Comparison of ENCODE assay signal across 7 cellular contexts in the genomic region with DNA sequence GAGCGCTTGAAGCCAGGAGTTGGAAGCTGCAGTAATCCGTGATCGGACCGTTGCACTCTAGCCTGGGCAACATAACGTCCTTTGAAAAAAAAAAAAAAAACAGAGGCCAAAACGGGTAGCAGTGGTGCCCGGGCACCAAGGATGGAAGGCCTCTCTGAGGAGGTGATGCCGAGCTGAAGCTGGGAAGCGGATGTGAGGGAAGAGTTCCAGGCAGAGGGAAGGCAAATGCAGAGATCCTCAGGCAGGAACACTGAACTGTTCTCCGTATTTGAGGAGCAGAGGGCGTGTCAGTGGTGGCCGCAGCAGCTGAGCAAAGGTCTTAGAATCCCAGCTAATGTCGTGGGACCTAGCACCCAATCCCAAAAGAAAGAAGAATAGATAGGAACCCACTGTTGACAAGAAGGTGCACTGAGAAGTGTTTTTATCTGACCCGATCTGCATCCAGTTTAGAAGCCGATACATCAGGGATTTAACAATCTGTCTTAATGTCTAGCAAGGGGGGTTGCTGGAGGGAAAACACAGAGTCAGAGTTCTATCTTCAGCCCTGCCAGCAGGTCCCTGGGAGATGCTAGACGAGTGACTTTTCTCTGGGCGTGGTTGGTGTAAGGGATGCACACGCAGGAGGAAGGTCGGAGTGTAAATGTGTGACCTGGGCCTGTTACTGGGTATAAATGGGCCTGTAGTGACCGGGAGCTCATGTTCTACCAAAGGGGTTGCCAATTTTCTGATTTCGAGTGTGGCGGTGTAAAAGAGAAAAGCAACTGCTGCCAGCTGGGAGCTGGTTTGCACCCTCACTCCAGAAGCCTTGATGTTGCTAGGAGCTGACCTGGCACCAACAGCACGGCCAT. TPM values are rescaled to one million over a fixed set of nuclear protein-coding genes. Genes with fewer than 3 reads are reported as not detected.
DNase-seq lines count a peak whose midpoint lies in the region; ATAC-seq and TF ChIP-seq lines count a peak whose summit lies in the region.

No MANE protein-coding gene starts in this region.

- peak overlapping the region; percentile 95 for H4K91ac ChIP-seq in IMR-90 (ENCODE audit: insufficient read depth, low read depth, low read length)

- H2BK120ac ChIP-seq in IMR-90 (ENCODE audit: low read depth, low read length), result peak overlapping the region; percentile 71

- H2BK15ac ChIP-seq in IMR-90 (ENCODE audit: low read depth, low read length), result no peak overlapping the region

- peaks cover 6% of the 10 kb centered on the region for H3K36me3 ChIP-seq in IMR-90 (ENCODE audit: control insufficient read depth, insufficient read depth, low read length)
- peaks cover 4 to 18% of the 10 kb centered on the region in 2 donors for H3K36me3 ChIP-seq in psoas muscle (ENCODE audit: insufficient read depth in 1 of 2, low read depth in 1 of 2)

- peak overlapping the region; percentile 85 to 99 for H4K8ac ChIP-seq in IMR-90 (ENCODE audit: low read depth in 2 of 2, low read length in 2 of 2)

- peaks cover 10% of the 10 kb centered on the region for H3K4me1 ChIP-seq in IMR-90 (ENCODE audit: control insufficient read depth, insufficient read depth, low read length)
- peaks cover 27% of the 10 kb centered on the region for H3K4me1 ChIP-seq in psoas muscle

- peaks cover 9 to 17% of the 10 kb centered on the region in 2 donors for H3K36me3 Mint-ChIP-seq in activated naive CD4-positive, alpha-beta T cell treated with anti-CD3 and anti-CD28 coated beads, Interleukin-2, amount 50 U/mL, for 72 hours

- no peak for TF ChIP-seq POLR2A in IMR-90 (IDR thresholded peaks at IDR 0.05; ENCODE audit: low read depth, low read length)

- TF ChIP-seq RAD21 in IMR-90 (IDR thresholded peaks at IDR 0.05; ENCODE audit: low read length), result no peak

- H3K4me3 ChIP-seq in GM08714 (ENCODE audit: low read length), result peak overlapping the region; percentile 61
- H3K4me3 ChIP-seq in IMR-90 (ENCODE audit: insufficient read depth, low read depth, low read length), result peak overlapping the region; percentile 79
- peak overlapping the region; percentile 99 for H3K4me3 ChIP-seq in psoas muscle

- peak overlapping the region; percentile 99 for H3K14ac ChIP-seq in IMR-90 (replicated peaks; ENCODE audit: low read depth, low read length)

- POLR2A ChIA-PET in IMR-90 (lab: Charles Lee; ENCODE audit: unreplicated experiment), result interaction anchor here (1.5 kb wide), 1 partner anchor 27 kb away, joined by 6 read pairs; the partner anchor contains the start of gene ASPHD1

- peak overlapping the region; percentile 92 for H2BK5ac ChIP-seq in IMR-90 (ENCODE audit: low read depth, low read length, poor library complexity, severe bottlenecking)

- peak overlapping the region; percentile 32 for H2AK9ac ChIP-seq in IMR-90 (replicated peaks; ENCODE audit: low read depth, low read length, poor library complexity)

- TF ChIP-seq CTCF in IMR-90 (conservative IDR thresholded peaks at IDR 0.05; ENCODE audit: low read depth, low read length) (no peak), psoas muscle (IDR thresholded peaks at IDR 0.05) (no peak)

- H3K56ac ChIP-seq in IMR-90 (ENCODE audit: extremely low read depth, insufficient read depth, low read length), result peak overlapping the region; percentile 70

- H2AK5ac ChIP-seq in IMR-90 (ENCODE audit: low read depth, low read length), result peak overlapping the region; percentile 81

- intact Hi-C loops in IMR-90 (cut with micrococcal nuclease), result loop anchor here (5.0 kb wide), 2 partner anchors 45 to 70 kb away; partner anchors contain the start of genes HIRIP3, INO80E and TAOK2
- intact Hi-C loops in left ventricle myocardium superior (cut with micrococcal nuclease), result no loop called here
- intact Hi-C loops in psoas muscle (cut with DNase I), result loop anchor here (5.0 kb wide), 3 partner anchors 35 to 50 kb away; partner anchors contain the start of genes TAOK2 (in 1 of the 2) and TMEM219 (in 1 of the 2)

- CTCF ChIA-PET in IMR-90 (lab: Yijun Ruan, JAX), result no interaction called here

- H2BK20ac ChIP-seq in IMR-90 (ENCODE audit: low read depth, low read length), result peak overlapping the region; percentile 28; the same call in 1 of the 2 replicates

- H3K27ac ChIP-seq in IMR-90 (ENCODE audit: insufficient read depth, low read length) (peak overlapping the region; percentile 92), psoas muscle (peak overlapping the region; percentile 90)

- H2AFZ ChIP-seq in IMR-90 (replicated peaks; ENCODE audit: low read length, poor library complexity), result peak overlapping the region; percentile 98

- peak overlapping the region; percentile 95 for H3K9ac ChIP-seq in IMR-90 (ENCODE audit: low read depth, low read length)

- H4K5ac ChIP-seq in IMR-90 (ENCODE audit: low read depth, low read length), result peak overlapping the region; percentile 96

- H3K27me3 ChIP-seq in IMR-90 (ENCODE audit: control insufficient read depth, insufficient read depth, low read length) (no peaks in the 10 kb centered on the region), psoas muscle (ENCODE audit: insufficient read depth in 3 of 3, low read length in 2 of 3) (no peaks in the 10 kb centered on the region)

- no TSS peak for BruUV-seq in IMR-90 (replicated peaks; lab: Mats Ljungman, UMichigan)

- H3K27ac Mint-ChIP-seq in activated naive CD4-positive, alpha-beta T cell treated with anti-CD3 and anti-CD28 coated beads, Interleukin-2, amount 50 U/mL, for 72 hours, result peak overlapping the region; percentile 97 to 98

- peak overlapping the region; percentile 96 for H3K4me2 ChIP-seq in IMR-90 (ENCODE audit: low read depth, low read length)

- in situ Hi-C loops in IMR-90 (cut with MboI; ENCODE audit: low sequenced_read_pairs), result no loop called here

- H3K9me3 ChIP-seq in IMR-90 (ENCODE audit: control insufficient read depth, insufficient read depth, low read length) (no peaks in the 10 kb centered on the region), psoas muscle (no peaks in the 10 kb centered on the region)

- H3K18ac ChIP-seq in IMR-90 (ENCODE audit: low read depth, low read length), result 0 out of 2 replicates have a peak overlapping the region, but pooled peaks have one; percentile 3

- 2% methylated on average over 9 of the region's 23 CpGs; no CpG with 5 or more reads in 1 of the 2 experiments for WGBS in IMR-90 (ENCODE audit: extremely low coverage in 2 of 2, insufficient read length in 1 of 2), 2 experiments
- 16 to 21% (median 18%) methylated on average over 23 of the region's 23 CpGs for WGBS in psoas muscle, 3 donors

- peak overlapping the region; percentile 91 for H3K23ac ChIP-seq in IMR-90 (ENCODE audit: low read depth, low read length)

- dilution Hi-C loops in IMR-90 (cut with HindIII; ENCODE audit: low sequenced_read_pairs, unreplicated experiment), result no loop called here

- no peaks in the 10 kb centered on the region for H3K9me3 Mint-ChIP-seq in activated naive CD4-positive, alpha-beta T cell treated with anti-CD3 and anti-CD28 coated beads, Interleukin-2, amount 50 U/mL, for 72 hours

- peak; percentile 10 for ATAC-seq in IMR-90 (ENCODE audit: low read depth)
- no peak for ATAC-seq in activated naive CD4-positive, alpha-beta T cell treated with anti-CD3 and anti-CD28 coated beads, Interleukin-2, amount 50 U/mL, for 72 hours
- ATAC-seq in left ventricle myocardium superior, result peak; percentile 50
- ATAC-seq in psoas muscle, result peak; percentile 11 to 52 (median 34)
- ATAC-seq in GM19328 (IDR thresholded peaks at IDR 0.05; ENCODE audit: unreplicated experiment), result no peak

- H4K20me1 ChIP-seq in IMR-90 (ENCODE audit: insufficient read depth, low read length), result peaks cover 6% of the 10 kb centered on the region; the same call in 1 of the 2 replicates

- H3K79me1 ChIP-seq in IMR-90 (ENCODE audit: low read depth in 1 of 2, low read length in 2 of 2), result peaks cover 25 to 40% of the 10 kb centered on the region in 2 experiments

- DNase-seq in IMR-90 (peak; percentile 23), left ventricle myocardium superior (no peak), psoas muscle (no peak), middle frontal gyrus (ENCODE audit: extremely low spot score, low spot score) (no peak)
- DNase-seq in activated naive CD4-positive, alpha-beta T cell treated with anti-CD3 and anti-CD28 coated beads, Interleukin-2, amount 50 U/mL, for 72 hours (ENCODE audit: low spot score in 2 of 2), result no peak

- H3K9me1 ChIP-seq in IMR-90 (ENCODE audit: insufficient read depth, low read length), result peaks cover 15% of the 10 kb centered on the region; the same call in 1 of the 2 replicates

- peak overlapping the region; percentile 98 for H3K4ac ChIP-seq in IMR-90 (ENCODE audit: low read depth, low read length)

RNA-seq across cellular contexts. Expression of gene KCTD13, which starts 0.9 kb away (rescaled TPM):
- total RNA-seq in IMR-90 (2012; rRNA removed) (3.1 and 4.1 TPM in 2 replicates), left ventricle myocardium superior (5.5 TPM), psoas muscle (1 to 10 TPM; 3.3 to 5.4 (median 4.1) TPM)
- polyA plus RNA-seq in IMR-90 (2012; rRNA removed) (20.7 and 22.2 TPM in 2 replicates), psoas muscle (1 to 10 TPM; 2.2 to 5.4 (median 5.1) TPM)
- 19.7 and 25.2 TPM in 2 replicates for polyA plus RNA-seq in IMR-90 (2012; cell fraction: cytosol; rRNA removed)
- 81.0 and 169 TPM in 2 replicates for polyA plus RNA-seq in IMR-90 (2012; cell fraction: nucleus; rRNA removed; ENCODE audit: low replicate concordance)
- total RNA-seq in activated naive CD4-positive, alpha-beta T cell treated with anti-CD3 and anti-CD28 coated beads, Interleukin-2, amount 50 U/mL, for 72 hours, result 10 to 100 TPM; 37.1 to 55.5 TPM

RNA-seq across cellular contexts. Expression of gene ASPHD1, which starts 26.6 kb away (rescaled TPM):
- total RNA-seq in IMR-90 (2012; rRNA removed), result 4.1 and 4.2 TPM in 2 replicates
- polyA plus RNA-seq in IMR-90 (2012; rRNA removed), result 14.5 and 15.7 TPM in 2 replicates
- 11.4 and 18.3 TPM in 2 replicates for polyA plus RNA-seq in IMR-90 (2012; cell fraction: cytosol; rRNA removed)
- polyA plus RNA-seq in IMR-90 (2012; cell fraction: nucleus; rRNA removed; ENCODE audit: low replicate concordance), result 7.8 and 18.8 TPM in 2 replicates
- total RNA-seq in activated naive CD4-positive, alpha-beta T cell treated with anti-CD3 and anti-CD28 coated beads, Interleukin-2, amount 50 U/mL, for 72 hours, result 1 to 10 TPM; 1.4 to 3.8 TPM
- 0.37 TPM for total RNA-seq in left ventricle myocardium superior
- under 1 TPM in 2 of 4 donors, not detected in 2; 0.17 to 0.23 TPM for total RNA-seq in psoas muscle
- under 1 TPM in 2 of 3 donors, not detected in 1; 0.04 to 0.12 TPM for polyA plus RNA-seq in psoas muscle

RNA-seq across cellular contexts. Expression of gene SEZ6L2, which starts 27.5 kb away (rescaled TPM):
- total RNA-seq in IMR-90 (2012; rRNA removed), result 0.72 and 0.83 TPM in 2 replicates
- polyA plus RNA-seq in IMR-90 (2012; rRNA removed), result 10.0 and 10.5 TPM in 2 replicates
- polyA plus RNA-seq in IMR-90 (2012; cell fraction: cytosol; rRNA removed), result 8.2 and 18.4 TPM in 2 replicates
- 5.8 and 12.6 TPM in 2 replicates for polyA plus RNA-seq in IMR-90 (2012; cell fraction: nucleus; rRNA removed; ENCODE audit: low replicate concordance)
- 1 to 10 TPM in 1 of 2 donors, under 1 TPM in 1; 0.35 to 1.3 TPM for total RNA-seq in activated naive CD4-positive, alpha-beta T cell treated with anti-CD3 and anti-CD28 coated beads, Interleukin-2, amount 50 U/mL, for 72 hours
- total RNA-seq in left ventricle myocardium superior, result 0.22 TPM
- under 1 TPM; 0.17 to 0.86 (median 0.34) TPM for total RNA-seq in psoas muscle
- polyA plus RNA-seq in psoas muscle, result under 1 TPM; 0.05 to 0.23 (median 0.11) TPM

RNA-seq across cellular contexts. Expression of gene TMEM219, which starts 35.0 kb away (rescaled TPM):
- total RNA-seq in IMR-90 (2012; rRNA removed), result 44.2 and 47.0 TPM in 2 replicates
- polyA plus RNA-seq in IMR-90 (2012; rRNA removed), result 94.3 and 95.3 TPM in 2 replicates
- 99.2 and 135 TPM in 2 replicates for polyA plus RNA-seq in IMR-90 (2012; cell fraction: cytosol; rRNA removed)
- 191 TPM in 2 replicates for polyA plus RNA-seq in IMR-90 (2012; cell fraction: nucleus; rRNA removed; ENCODE audit: low replicate concordance)
- total RNA-seq in activated naive CD4-positive, alpha-beta T cell treated with anti-CD3 and anti-CD28 coated beads, Interleukin-2, amount 50 U/mL, for 72 hours, result 10 to 100 TPM; 52.5 to 63.8 TPM
- total RNA-seq in left ventricle myocardium superior, result 66.2 TPM
- 10 to 100 TPM; 39.6 to 64.5 (median 50.3) TPM for total RNA-seq in psoas muscle
- polyA plus RNA-seq in psoas muscle, result 10 to 100 TPM; 53.7 to 80.7 (median 60.4) TPM

RNA-seq across cellular contexts. Expression of gene TAOK2, which starts 46.8 kb away (rescaled TPM):
- total RNA-seq in IMR-90 (2012; rRNA removed) (31.7 and 32.8 TPM in 2 replicates), left ventricle myocardium superior (34.9 TPM), psoas muscle (10 to 100 TPM; 18.6 to 28.6 (median 22.0) TPM)
- polyA plus RNA-seq in IMR-90 (2012; rRNA removed) (23.0 and 26.4 TPM in 2 replicates), psoas muscle (10 to 100 TPM; 15.7 to 30.2 (median 21.8) TPM)
- 19.4 and 23.3 TPM in 2 replicates for polyA plus RNA-seq in IMR-90 (2012; cell fraction: cytosol; rRNA removed)
- polyA plus RNA-seq in IMR-90 (2012; cell fraction: nucleus; rRNA removed; ENCODE audit: low replicate concordance), result 59.5 and 117 TPM in 2 replicates
- total RNA-seq in activated naive CD4-positive, alpha-beta T cell treated with anti-CD3 and anti-CD28 coated beads, Interleukin-2, amount 50 U/mL, for 72 hours, result 10 to 100 TPM; 29.6 to 52.7 TPM

Comparison
In these comparisons a context has a peak if more than half of its experiments do, and no peak if none do; other contexts are left out.
1. ATAC-seq: peak in IMR-90 (single experiment), left ventricle myocardium superior (single experiment) and psoas muscle (4 of 4); none in activated naive CD4-positive, alpha-beta T cell treated with anti-CD3 and anti-CD28 coated beads, Interleukin-2, amount 50 U/mL, for 72 hours (0 of 2) and GM19328 (single experiment).
2. Peak in every context shown above with its lines, with median percentiles within 50 percentile points of each other: H3K4me3 ChIP-seq.